ENCODE assay signal across 7 cellular contexts in genomic region chr17:3683054-3683511, GRCh38. TPM values are rescaled to one million over a fixed set of nuclear protein-coding genes. Genes with fewer than 3 reads are reported as not detected.
DNase-seq lines count a peak whose midpoint lies in the region; ATAC-seq and TF ChIP-seq lines count a peak whose summit lies in the region.

No MANE protein-coding gene starts in this region.

- no peak for TF ChIP-seq POLR2A in upper lobe of left lung (IDR thresholded peaks at IDR 0.05)

- intact Hi-C loops in mucosa of descending colon (cut with DNase I, micrococcal nuclease): no loop called here

- H3K36me3 ChIP-seq in mucosa of descending colon (ENCODE audit: low read depth) (no peaks in the 10 kb centered on the region), upper lobe of left lung (no peaks in the 10 kb centered on the region)

- peaks cover 0 to 5% (median 2%) of the 10 kb centered on the region in 4 donors for H3K27me3 ChIP-seq in upper lobe of left lung

- in situ Hi-C loops in GM13977 (cut with MboI; ENCODE audit: low pct_unique_long_range_greater_than_20kb, low sequenced_read_pairs, unreplicated experiment): loop anchor here (10.0 kb wide), 1 partner anchor 52 kb away; no protein-coding TSS in a partner anchor

- ATAC-seq in activated CD4-positive, CD25-positive, alpha-beta regulatory T cell treated with anti-CD3 and anti-CD28 coated beads, Interleukin-2, amount 50 U/mL, for 24 hours: peak; percentile 80 to 87
- ATAC-seq in mucosa of descending colon (peak; percentile 86), upper lobe of left lung (ENCODE audit: low FRiP score in 2 of 2) (peak; percentile 86 to 88)

- no peak for TF ChIP-seq EP300 in upper lobe of left lung (IDR thresholded peaks at IDR 0.05)

- no peaks in the 10 kb centered on the region for H3K9me3 ChIP-seq in mucosa of descending colon
- H3K9me3 ChIP-seq in upper lobe of left lung: no peaks in the 10 kb centered on the region

- no peak overlapping the region for H3K27ac ChIP-seq in upper lobe of left lung

- H3K4me3 ChIP-seq in choroid plexus epithelial cell (ENCODE audit: low read depth, low read length): no peak overlapping the region
- no peak overlapping the region for H3K4me3 ChIP-seq in mucosa of descending colon
- H3K4me3 ChIP-seq in upper lobe of left lung: no peak overlapping the region

- TF ChIP-seq CTCF in GM13977 (IDR thresholded peaks at IDR 0.05; ENCODE audit: extremely low read depth, insufficient read depth, missing control alignments) (peak; percentile 93), choroid plexus epithelial cell (conservative IDR thresholded peaks at IDR 0.05; ENCODE audit: low read depth, low read length) (peak; percentile 96), mucosa of descending colon (IDR thresholded peaks at IDR 0.05) (peak; percentile 81), upper lobe of left lung (IDR thresholded peaks at IDR 0.05) (peak; percentile 80 to 88 (median 84))

- H3K4me1 ChIP-seq in mucosa of descending colon (ENCODE audit: low read depth) (no peaks in the 10 kb centered on the region), upper lobe of left lung (no peaks in the 10 kb centered on the region)

- DNase-seq in GM13977 (ENCODE audit: low spot score) (peak; percentile 89), HuH-7.5 (ENCODE audit: low spot score) (peak; percentile 83), choroid plexus epithelial cell (ENCODE audit: low read depth) (no peak), mucosa of descending colon (peak in 1 of 3 donors; percentile 54), upper lobe of left lung (no peak), GDM1 (lab: John Stamatoyannopoulos, UW) (no peak)

- 30 to 35% methylated on average over 10 of the region's 10 CpGs for WGBS in upper lobe of left lung, 2 donors

RNA-seq across cellular contexts. Expression of gene P2RX5, which starts 12.9 kb away (rescaled TPM):
- total RNA-seq in mucosa of descending colon (1 to 10 TPM in 2 of 3 donors, under 1 TPM in 1; 0.73 to 2.6 (median 2.2) TPM), upper lobe of left lung (10 to 100 TPM in 1 of 6 donors, 1 to 10 TPM in 3, under 1 TPM in 1, not detected in 1; 0.46 to 15.7 (median 2.5) TPM)

RNA-seq across cellular contexts. Expression of gene EMC6, which starts 14.5 kb away (rescaled TPM):
- total RNA-seq in mucosa of descending colon: 10 to 100 TPM; 29.3 to 41.3 (median 32.8) TPM
- 10 to 100 TPM in 4 of 6 donors, 1 to 10 TPM in 1, not detected in 1; 9.8 to 38.7 (median 36.5) TPM for total RNA-seq in upper lobe of left lung

RNA-seq across cellular contexts. Expression of gene TAX1BP3, which starts 14.7 kb away (rescaled TPM):
- total RNA-seq in mucosa of descending colon (100 to 1,000 TPM; 162 to 297 (median 197) TPM), upper lobe of left lung (100 to 1,000 TPM in 4 of 6 donors, 10 to 100 TPM in 2; 49.2 to 200 (median 126) TPM)

RNA-seq across cellular contexts. Expression of gene HASPIN, which starts 40.6 kb away (rescaled TPM):
- total RNA-seq in mucosa of descending colon (1 to 10 TPM in 2 of 3 donors, under 1 TPM in 1; 0.70 to 3.6 (median 1.1) TPM), upper lobe of left lung (1 to 10 TPM in 2 of 6 donors, under 1 TPM in 2, not detected in 2; 0.49 to 1.7 (median 0.81) TPM)

RNA-seq across cellular contexts. Expression of gene CTNS, which starts 46.5 kb away (rescaled TPM):
- total RNA-seq in mucosa of descending colon: 10 to 100 TPM in 2 of 3 donors, 1 to 10 TPM in 1; 9.6 to 13.4 (median 13.1) TPM
- 10 to 100 TPM; 22.1 to 31.4 (median 25.3) TPM for total RNA-seq in upper lobe of left lung

Comparison
In these comparisons a context has a peak if more than half of its experiments do, and no peak if none do; other contexts are left out.
1. DNase-seq: peak in GM13977 (single experiment) and HuH-7.5 (single experiment); none in choroid plexus epithelial cell (single experiment), upper lobe of left lung (0 of 2) and GDM1 (single experiment).
2. Peak in every context shown above with its lines, with median percentiles within 50 percentile points of each other: CTCF ChIP-seq and ATAC-seq.